Comparison of ENCODE assay signal across 7 cellular contexts in the genomic region with DNA sequence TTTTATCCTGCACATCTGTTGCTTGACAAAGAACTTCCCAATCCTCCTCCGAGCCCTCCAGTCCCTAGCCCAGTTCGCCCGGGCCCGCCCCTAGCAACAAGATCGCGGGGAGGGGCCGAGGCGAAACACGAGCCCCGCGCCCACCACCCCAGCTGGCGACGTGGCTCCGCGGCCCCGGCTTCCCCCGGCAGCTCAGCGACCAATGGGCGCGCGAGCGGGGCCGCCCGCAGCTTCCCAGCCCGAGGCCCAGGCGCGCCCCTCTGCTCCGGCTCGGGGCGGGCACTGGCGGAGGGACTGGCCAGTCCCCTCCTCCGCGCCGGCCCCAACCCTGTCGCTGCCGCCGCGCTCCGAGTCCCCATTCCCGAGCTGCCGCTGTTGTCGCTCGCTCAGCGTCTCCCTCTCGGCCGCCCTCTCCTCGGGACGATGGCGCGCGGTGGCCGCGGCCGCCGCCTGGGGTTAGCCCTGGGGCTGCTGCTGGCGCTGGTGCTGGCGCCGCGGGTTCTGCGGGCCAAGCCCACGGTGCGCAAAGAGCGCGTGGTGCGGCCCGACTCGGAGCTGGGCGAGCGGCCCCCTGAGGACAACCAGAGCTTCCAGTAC. TPM values are rescaled to one million over a fixed set of nuclear protein-coding genes. Genes with fewer than 3 reads are reported as not detected.
DNase-seq lines count a peak whose midpoint lies in the region; FAIRE-seq and TF ChIP-seq lines count a peak whose summit lies in the region.

A gene (plus strand): TSS at position 301 of the 597 bp plus-strand sequence. CDS start 123 bp downstream, at position 424.

- H3K4me3 ChIP-seq in kidney (ENCODE audit: low read length in 2 of 2) = peak within 1 kb of the TSS; percentile 58 to 83

- peak; percentile 57; the same call in 1 of the 2 replicates for TF ChIP-seq POLR2A in GM12892 (IDR thresholded peaks at IDR 0.05; ENCODE audit: low read depth, low read length)

- peak within 1 kb of the TSS; percentile 85 for H3K4me3 Mint-ChIP-seq in chondrocyte (ENCODE audit: unreplicated experiment)

- POLR2A ChIA-PET in HEK293T (lab: Yijun Ruan, JAX) = interaction anchor here (0.6 to 2.1 kb wide), 12 partner anchors 9 to 345 kb away, joined by 3 to 10 read pairs (median 3); a partner anchor contains a TSS

- H3K9me3 ChIP-seq in kidney (ENCODE audit: control insufficient read depth in 1 of 2, low read length in 2 of 2) = no peaks in the 10 kb centered on the region

- peak within 1 kb of the TSS; percentile 95 for H3K27ac Mint-ChIP-seq in chondrocyte (ENCODE audit: unreplicated experiment)

- H3K27me3 Mint-ChIP-seq in chondrocyte (ENCODE audit: low read depth) = no peaks in the 10 kb centered on the region

- FAIRE-seq in GM12892 (lab: Jason Lieb, UNC) = peak; percentile 83
- FAIRE-seq in kidney (lab: Jason Lieb, UNC) = no peak

- no peaks in the 10 kb centered on the region for H3K36me3 ChIP-seq in kidney (ENCODE audit: control insufficient read depth in 1 of 2, insufficient read depth in 2 of 2, low read length in 2 of 2)

- H3K9ac ChIP-seq in kidney (ENCODE audit: low read length in 2 of 2) = peak within 1 kb of the TSS; percentile 4 to 88

- no peaks in the 10 kb centered on the region for H3K9me3 Mint-ChIP-seq in chondrocyte (ENCODE audit: low read depth)

- TF ChIP-seq CTCF in chondrocyte (IDR thresholded peaks at IDR 0.05) (no peak), kidney (IDR thresholded peaks at IDR 0.05; ENCODE audit: borderline replicate concordance, extremely low read depth, insufficient read depth) (no peak)

- H3K36me3 Mint-ChIP-seq in chondrocyte (ENCODE audit: low read depth) = no peaks in the 10 kb centered on the region

- peaks cover 57% of the 10 kb centered on the region for H3K4me1 Mint-ChIP-seq in chondrocyte (ENCODE audit: low read depth)

- H3K27ac ChIP-seq in kidney (ENCODE audit: low read depth in 2 of 2, low read length in 2 of 2) = peak within 1 kb of the TSS; percentile 77 to 86

- CTCF ChIA-PET in HEK293T (lab: Yijun Ruan, JAX) = interaction anchor here (0.5 kb wide), 1 partner anchor 33 kb away, joined by 3 read pairs; no protein-coding TSS in a partner anchor

- DNase-seq in GM12892 (ENCODE audit: insufficient read length) (peak; percentile 59), HEK293T (ENCODE audit: extremely low spot score) (peak; percentile 71), NCI-H1092 treated with DMSO at 0.1 percent for 48 hours (lab: John Stamatoyannopoulos, UW) (peak; percentile 78), chondrocyte (ENCODE audit: low spot score) (no peak), kidney (peak; percentile 90)
- peak; percentile 8 to 35 (median 8) for DNase-seq in activated CD4-positive, CD25-positive, alpha-beta regulatory T cell (lab: John Stamatoyannopoulos, UW)
- peak; percentile 65 for DNase-seq in stimulated activated CD4-positive, alpha-beta T cell treated with anti-CD3 and anti-CD28 coated beads, Interleukin-15, amount 100 ng/mL, for 24 hours

- peaks cover 2 to 4% of the 10 kb centered on the region in 2 donors for H3K4me1 ChIP-seq in kidney (ENCODE audit: control insufficient read depth in 1 of 2, insufficient read depth in 1 of 2, low read depth in 1 of 2, low read length in 2 of 2)

- intact Hi-C loops in kidney (cut with DNase I) = no loop called here

TF ChIP-seq in HEK293T, 16 proteins besides CTCF, POLR2A, EP300 and RAD21:
- TF ChIP-seq, protein P1, sequence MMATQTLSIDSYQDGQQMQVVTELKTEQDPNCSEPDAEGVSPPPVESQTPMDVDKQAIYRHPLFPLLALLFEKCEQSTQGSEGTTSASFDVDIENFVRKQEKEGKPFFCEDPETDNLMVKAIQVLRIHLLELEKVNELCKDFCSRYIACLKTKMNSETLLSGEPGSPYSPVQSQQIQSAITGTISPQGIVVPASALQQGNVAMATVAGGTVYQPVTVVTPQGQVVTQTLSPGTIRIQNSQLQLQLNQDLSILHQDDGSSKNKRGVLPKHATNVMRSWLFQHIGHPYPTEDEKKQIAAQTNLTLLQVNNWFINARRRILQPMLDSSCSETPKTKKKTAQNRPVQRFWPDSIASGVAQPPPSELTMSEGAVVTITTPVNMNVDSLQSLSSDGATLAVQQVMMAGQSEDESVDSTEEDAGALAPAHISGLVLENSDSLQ (IDR thresholded peaks at IDR 0.05) = no peak
- no peak for TF ChIP-seq HDGF (IDR thresholded peaks at IDR 0.05; ENCODE audit: borderline replicate concordance)
- TF ChIP-seq NFRKB (IDR thresholded peaks at IDR 0.05) = no peak
- no peak for TF ChIP-seq L3MBTL2 (conservative IDR thresholded peaks at IDR 0.05)
- TF ChIP-seq FOXA1 (IDR thresholded peaks at IDR 0.05) = no peak
TF ChIP-seq in HEK293T: peak in this region for 0.

RNA-seq across cellular contexts. Expression of the gene that starts here (rescaled TPM):
- 54.0 TPM for polyA plus RNA-seq in GM12892 (2012; ENCODE audit: missing spikeins)
- 154 to 232 TPM (median 221 TPM) in 3 replicates for total RNA-seq in chondrocyte
- 82.0 TPM for total RNA-seq in kidney
- polyA plus RNA-seq in kidney (ENCODE audit: insufficient read depth, low read depth, low replicate concordance) = 85.0 TPM
